ENCODE assay signal across 30 cellular contexts in genomic region chr22:44158766-44159165, GRCh38. TPM values are rescaled to one million over a fixed set of nuclear protein-coding genes. Genes with fewer than 3 reads are reported as not detected.
DNase-seq lines count a peak whose midpoint lies in the region; ATAC-seq, FAIRE-seq and TF ChIP-seq lines count a peak whose summit lies in the region.
"Had no signal": no experiment of that assay in that cellular context is flagged by ENCODE, and none has a peak within 500 bp of the region (broad histone marks: within the 10 kb centered on the region; RNA-seq: fewer than 3 reads in every experiment).

No MANE protein-coding gene starts in this region.

- H3K9me3 ChIP-seq in heart left ventricle (no peaks in the 10 kb centered on the region), H1 (ENCODE audit: insufficient read depth in 2 of 2, low read depth in 1 of 2, low read length in 1 of 2) (no peaks in the 10 kb centered on the region), neuronal stem cell (replicated peaks in 1 of 2; ENCODE audit: control insufficient read depth in 2 of 2, insufficient read depth in 1 of 2, low read depth in 1 of 2, low read length in 2 of 2) (no peaks in the 10 kb centered on the region)
- H3K9me3 ChIP-seq: esophagus squamous epithelium, ovary had no signal

- ATAC-seq in Right ventricle myocardium superior (ENCODE audit: poor library complexity) (no peak), heart left ventricle (no peak), HG03025 (IDR thresholded peaks at IDR 0.05; ENCODE audit: low FRiP score, unreplicated experiment) (no peak)
- ATAC-seq: CD8-positive, alpha-beta T cell; natural killer cell; Panc1; right cardiac atrium; stimulated activated effector memory CD8-positive, alpha-beta T cell treated with anti-CD3 and anti-CD28 coated beads, Interleukin-12 subunit alpha, Interleukin-12 subunit beta, amount 100 ng/mL, for 72 hours had no signal

- H2BK5ac ChIP-seq in H1 (ENCODE audit: low read depth, low read length) (peak overlapping the region; percentile 27; the same call in 1 of the 2 replicates), neuronal stem cell (ENCODE audit: low read length) (no peak overlapping the region)

- FAIRE-seq in H1 (lab: Jason Lieb, UNC) = no peak
- FAIRE-seq: GM12892 had no signal

- H3K23me2 ChIP-seq in H1 (ENCODE audit: low read depth, low read length) = peaks cover 8% of the 10 kb centered on the region; the same call in 1 of the 2 replicates

- no peak for TF ChIP-seq RAD21 in H1 (IDR thresholded peaks at IDR 0.05 in 1 of 2, conservative IDR thresholded peaks at IDR 0.05 in 1 of 2; ENCODE audit: low read depth in 2 of 2, low read length in 2 of 2)

- H3K9ac ChIP-seq in H1 (replicated peaks in 1 of 4; ENCODE audit: extremely low read depth in 1 of 4, low read depth in 3 of 4, low read length in 3 of 4) = no peak overlapping the region; a peak in 2 of 7 replicates
- no peak overlapping the region for H3K9ac ChIP-seq in neuronal stem cell (ENCODE audit: low read depth, low read length, poor library complexity)

- H2BK12ac ChIP-seq in H1 (ENCODE audit: low read depth, low read length) = peak overlapping the region; percentile 5; the same call in 1 of the 2 replicates
- H2BK12ac ChIP-seq in neuronal stem cell (ENCODE audit: low read length) = no peak overlapping the region

- H3K18ac ChIP-seq in H1 (ENCODE audit: extremely low read depth, low read length) (0 out of 2 replicates have a peak overlapping the region, but pooled peaks have one; percentile 17), neuronal stem cell (ENCODE audit: low read length) (peak overlapping the region; percentile 32)

- 74 to 83% (median 76%) methylated on average over 6 of the region's 6 CpGs for WGBS in heart left ventricle, 4 donors
- 87% methylated on average over 6 of the region's 6 CpGs; no CpG with 5 or more reads in 1 of the 2 experiments for WGBS in H1 (ENCODE audit: extremely low coverage in 1 of 2, insufficient coverage in 1 of 2, insufficient read length in 1 of 2, insufficient replicate concordance in 2 of 2, low coverage in 1 of 2, low lambda C conversion rate in 2 of 2, missing lambda C conversion rate in 1 of 2), 2 experiments
- WGBS in neuronal stem cell (ENCODE audit: extremely low coverage in 2 of 2, insufficient read length in 2 of 2, insufficient replicate concordance in 1 of 2), 2 donors = no CpG with 5 or more reads among the region's 6 CpGs

- H3K79me2 ChIP-seq in H1 (ENCODE audit: control insufficient read depth in 1 of 2, insufficient read depth in 2 of 2, low read length in 2 of 2) = no peaks in the 10 kb centered on the region
- H3K79me2 ChIP-seq: hepatocyte had no signal

- H4K8ac ChIP-seq in H1 (ENCODE audit: extremely low read depth, insufficient read depth, low read length) (no peak overlapping the region), neuronal stem cell (ENCODE audit: low read depth, low read length) (no peak overlapping the region)

- H3K4ac ChIP-seq in H1 (replicated peaks; ENCODE audit: insufficient read length, low read depth, low read length) (peak overlapping the region; percentile 82), neuronal stem cell (ENCODE audit: low read length) (no peak overlapping the region)

- H3K27me3 ChIP-seq in heart left ventricle (no peaks in the 10 kb centered on the region), H1 (replicated peaks in 1 of 4; ENCODE audit: control insufficient read depth in 3 of 4, extremely low read depth in 1 of 4, insufficient read depth in 3 of 4, low read length in 3 of 4) (no peaks in the 10 kb centered on the region), neuronal stem cell (ENCODE audit: control insufficient read depth in 3 of 3, insufficient read depth in 3 of 3, low read depth in 1 of 3, low read length in 3 of 3) (no peaks in the 10 kb centered on the region)
- H3K27me3 ChIP-seq: hepatocyte, ovary had no signal

- H3K14ac ChIP-seq in H1 (ENCODE audit: insufficient read length) = no peak overlapping the region
- no peak overlapping the region for H3K14ac ChIP-seq in neuronal stem cell (ENCODE audit: low read length)

- no peak for TF ChIP-seq POLR2A in heart left ventricle (IDR thresholded peaks at IDR 0.05)
- no peak for TF ChIP-seq POLR2A in H1 (IDR thresholded peaks at IDR 0.05; ENCODE audit: control extremely low read depth in 1 of 2, low read depth in 2 of 2, low read length in 2 of 2)

- H3K4me2 ChIP-seq in H1 (ENCODE audit: insufficient read depth in 1 of 2, low read depth in 2 of 2, low read length in 2 of 2) = no peak overlapping the region
- H3K4me2 ChIP-seq in neuronal stem cell (ENCODE audit: insufficient read depth, low read length, poor library complexity, severe bottlenecking) = no peak overlapping the region
- H3K4me2 ChIP-seq: hepatocyte had no signal

- H3K4me3 ChIP-seq in heart left ventricle (no peak overlapping the region), H1 (ENCODE audit: extremely low read depth in 1 of 4, insufficient read depth in 2 of 4, low read depth in 3 of 4, low read length in 4 of 4) (no peak overlapping the region), neuronal stem cell (ENCODE audit: low read length in 2 of 2) (no peak overlapping the region)
- H3K4me3 ChIP-seq: esophagus squamous epithelium, hepatocyte, ovary had no signal

- H2BK120ac ChIP-seq in H1 (replicated peaks; ENCODE audit: low read depth, low read length) (peak overlapping the region; percentile 68), neuronal stem cell (ENCODE audit: low read depth, low read length) (no peak overlapping the region)

- H3K56ac ChIP-seq in H1 (replicated peaks; ENCODE audit: insufficient read length, low read depth, low read length) = no peak overlapping the region

- peak overlapping the region; percentile 58 for H4K91ac ChIP-seq in H1 (replicated peaks; ENCODE audit: insufficient read length, low read length)
- H4K91ac ChIP-seq in neuronal stem cell (ENCODE audit: low read depth, low read length, poor library complexity) = no peak overlapping the region

- intact Hi-C loops in Right ventricle myocardium superior (cut with DNase I) = no loop called here
- intact Hi-C loops in heart left ventricle (cut with DNase I) = no loop called here

- H3K23ac ChIP-seq in H1 (ENCODE audit: insufficient read length) (no peak overlapping the region), neuronal stem cell (ENCODE audit: low read depth, low read length, poor library complexity) (no peak overlapping the region)

- peak overlapping the region in 1 of 12 donors; percentile 78 for H3K27ac ChIP-seq in heart left ventricle
- no peak overlapping the region for H3K27ac ChIP-seq in H1 (ENCODE audit: low read depth, low read length)
- H3K27ac ChIP-seq in neuronal stem cell (replicated peaks; ENCODE audit: low read length) = no peak overlapping the region
- H3K27ac ChIP-seq: hepatocyte, ovary had no signal

- CTCF ChIA-PET in H1 (lab: Charles Lee; ENCODE audit: partially characterized antibody) = no interaction called here

- no peak overlapping the region for H2AFZ ChIP-seq in H1 (ENCODE audit: low read length)
- H2AFZ ChIP-seq in neuronal stem cell (ENCODE audit: low read length) = peak overlapping the region; percentile 16
- H2AFZ ChIP-seq: hepatocyte had no signal

- TF ChIP-seq CTCF in heart left ventricle (IDR thresholded peaks at IDR 0.05) = no peak
- no peak for TF ChIP-seq CTCF in H1 (IDR thresholded peaks at IDR 0.05; ENCODE audit: control extremely low read depth in 1 of 3, insufficient read depth in 1 of 3, low read depth in 1 of 3, low read length in 3 of 3)

- POLR2A ChIA-PET in H1 (lab: Charles Lee; ENCODE audit: partially characterized antibody) = interaction anchor here (1.4 to 2.4 kb wide), 2 partner anchors 11 to 14 kb away, joined by 4 to 21 read pairs; no protein-coding TSS in a partner anchor

- no peak for TF ChIP-seq EP300 in H1 (IDR thresholded peaks at IDR 0.05; ENCODE audit: borderline replicate concordance in 1 of 2, low read depth in 2 of 2, low read length in 2 of 2)

- peak overlapping the region; percentile 83 for H2BK20ac ChIP-seq in H1 (ENCODE audit: low read length)

- H4K20me1 ChIP-seq in H1 (replicated peaks in 1 of 2; ENCODE audit: control insufficient read depth in 1 of 2, insufficient read depth in 2 of 2, low read length in 2 of 2) = no peaks in the 10 kb centered on the region

- peak overlapping the region; percentile 84; the same call in 1 of the 2 replicates for H2AK5ac ChIP-seq in H1 (ENCODE audit: low read depth, low read length)
- no peak overlapping the region for H2AK5ac ChIP-seq in neuronal stem cell (ENCODE audit: low read depth, low read length)

- H3K36me3 ChIP-seq in heart left ventricle (peaks cover 0 to 66% (median 44%) of the 10 kb centered on the region in 9 donors), H1 (ENCODE audit: control insufficient read depth in 2 of 4, insufficient read depth in 4 of 4, low read length in 3 of 4) (no peaks in the 10 kb centered on the region; a peak in 1 of 8 replicates), neuronal stem cell (replicated peaks in 1 of 2; ENCODE audit: control insufficient read depth in 2 of 2, insufficient read depth in 2 of 2, low read length in 2 of 2) (no peaks in the 10 kb centered on the region)
- H3K36me3 ChIP-seq: ovary had no signal

- H3K4me1 ChIP-seq in heart left ventricle (peaks cover 0 to 5% (median 0%) of the 10 kb centered on the region in 12 donors), H1 (replicated peaks in 1 of 4; ENCODE audit: control insufficient read depth in 3 of 4, insufficient read depth in 4 of 4, low read length in 3 of 4) (peaks cover 4 to 21% (median 12%) of the 10 kb centered on the region in 4 experiments; a peak in 6 of 7 replicates), neuronal stem cell (ENCODE audit: control insufficient read depth in 2 of 2, insufficient read depth in 1 of 2, low read depth in 1 of 2, low read length in 2 of 2) (peaks cover 16 to 21% of the 10 kb centered on the region in 2 donors)

- DNase-seq in Right ventricle myocardium superior = peak; percentile 8
- DNase-seq in heart left ventricle = no peak
- no peak for DNase-seq in H1 (ENCODE audit: low read depth in 1 of 2, low spot score in 2 of 2)
- DNase-seq in neuronal stem cell (ENCODE audit: low spot score) = no peak
- DNase-seq in OCI-M1 (lab: John Stamatoyannopoulos, UW) = no peak
- DNase-seq in T-helper 1 cell = no peak
- no peak for DNase-seq in iPS-NIHi11 (ENCODE audit: low spot score)
- DNase-seq: 8988T; activated CD4-positive, alpha-beta memory T cell treated with anti-CD3 and anti-CD28 coated beads for 36 hours; activated CD8-positive, alpha-beta memory T cell treated with anti-CD3 and anti-CD28 coated beads, Interleukin-2, amount 50 U/mL, for 48 hours; AML-193; aorta; CD8-positive, alpha-beta T cell; endodermal cell; esophagus squamous epithelium; foreskin melanocyte; HFFc6; Kasumi-1; MV-4-11; natural killer cell; NCI-H146; NCI-H524; ovary; right cardiac atrium; stimulated activated CD4-positive, alpha-beta T cell treated with anti-CD3 and anti-CD28 coated beads, Interleukin-4, amount 100 ng/mL, for 24 hours had no signal

- no peak overlapping the region for H4K5ac ChIP-seq in H1 (ENCODE audit: insufficient read length, low read depth, low read length)

- H2BK15ac ChIP-seq in H1 (ENCODE audit: low read length) (peak overlapping the region; percentile 12; the same call in 1 of the 2 replicates), neuronal stem cell (ENCODE audit: low read length) (no peak overlapping the region)

- no peaks in the 10 kb centered on the region; the same call in 1 of the 2 replicates for H3K79me1 ChIP-seq in H1 (ENCODE audit: low read depth, low read length)
- H3K79me1 ChIP-seq in neuronal stem cell (ENCODE audit: low read depth, low read length) = no peaks in the 10 kb centered on the region

RNA-seq across cellular contexts. Expression of gene PARVG, which starts 22.0 kb away (rescaled TPM):
- total RNA-seq in Right ventricle myocardium superior (3.5 TPM), heart left ventricle (10 to 100 TPM in 1 of 9 donors, 1 to 10 TPM in 8; 1.1 to 34.8 (median 2.1) TPM)
- polyA plus RNA-seq in heart left ventricle (1 to 10 TPM; 2.6 to 3.0 TPM), H1 (2011; rRNA removed) (0.80 and 1.5 TPM in 2 replicates)
- total RNA-seq in H1 (2021; fragmentation: NEBNext Ultra II Directional; extraction: Animal tissue kit (Norgen Biotek cat#: 25700)) = 0.37 and 0.50 TPM in 2 replicates
- polyA plus RNA-seq in H1 (2011; cell fraction: cytosol; rRNA removed) = 1.7 TPM
- polyA plus RNA-seq in H1 (2011; cell fraction: nucleus; rRNA removed) = 3.1 TPM
- polyA plus RNA-seq in H1 (2012, experiment 1 of 2) = 0.17 to 0.80 TPM (median 0.41 TPM) in 4 replicates
- polyA plus RNA-seq in H1 (2012, experiment 2 of 2) = 0.45 TPM
- 0.95 TPM for polyA plus RNA-seq in H1 (2013, experiment 1 of 2)
- polyA plus RNA-seq in H1 (2013, experiment 2 of 2) = 0.42 TPM
- polyA minus RNA-seq in H1 (2011; rRNA and poly(A)+ RNA removed) = 0.60 and 0.93 TPM in 2 replicates
- polyA minus RNA-seq in H1 (2011; cell fraction: cytosol; rRNA and poly(A)+ RNA removed) = 0.81 TPM
- 1.5 TPM for polyA minus RNA-seq in H1 (2011; cell fraction: nucleus; rRNA and poly(A)+ RNA removed)
- polyA plus RNA-seq in neuronal stem cell (2013, experiment 1 of 2) = 0.18 TPM
- 0.06 TPM for polyA plus RNA-seq in neuronal stem cell (2013, experiment 2 of 2)
- total RNA-seq: HFFc6 had no signal
